20 cellular contexts compared by ENCODE assay signal in genomic region chr5:100659080-100659479, GRCh38.
"Had no signal": no experiment of that assay in that cellular context is flagged by ENCODE, and none has a peak within 500 bp of the region (broad histone marks: within the 10 kb centered on the region; RNA-seq: fewer than 3 reads in every experiment).

No MANE protein-coding gene starts in this region.

- H3K9me2 ChIP-seq: SK-N-SH had no signal

- ATAC-seq: K562, Panc1 had no signal

- H3K27ac ChIP-seq: HL-60, KMS-11, RWPE1 had no signal

- H3K4me3 Mint-ChIP-seq: IgD-negative memory B cell had no signal

- H3K4me2 ChIP-seq: KMS-11, SK-N-SH had no signal

- H3K4me3 ChIP-seq: K562 had no signal

- H3K27ac Mint-ChIP-seq: IgD-negative memory B cell had no signal

- H3K9ac ChIP-seq: KMS-11, SK-N-SH had no signal

- DNase-seq: Kasumi-1, NCI-H1092, NCI-H1105 treated with DMSO at 0.1 percent for 48 hours, NCI-H1417 treated with DMSO at 0.1 percent for 48 hours, NCI-H146, NCI-H1694 treated with DMSO at 0.1 percent for 48 hours, NCI-H1930, NCI-H2081 treated with DMSO at 0.1 percent for 48 hours, NCI-H2171, NCI-H524, NCI-H526 treated with DMSO at 0.1 percent for 48 hours, NCI-H748 treated with DMSO at 0.1 percent for 48 hours, SHP77, SK-N-SH had no signal

- H3K9me3 ChIP-seq: SK-N-SH had no signal

- H3K4me1 Mint-ChIP-seq: IgD-negative memory B cell had no signal
